ENCODE assay signal across 26 cellular contexts in the genomic region with DNA sequence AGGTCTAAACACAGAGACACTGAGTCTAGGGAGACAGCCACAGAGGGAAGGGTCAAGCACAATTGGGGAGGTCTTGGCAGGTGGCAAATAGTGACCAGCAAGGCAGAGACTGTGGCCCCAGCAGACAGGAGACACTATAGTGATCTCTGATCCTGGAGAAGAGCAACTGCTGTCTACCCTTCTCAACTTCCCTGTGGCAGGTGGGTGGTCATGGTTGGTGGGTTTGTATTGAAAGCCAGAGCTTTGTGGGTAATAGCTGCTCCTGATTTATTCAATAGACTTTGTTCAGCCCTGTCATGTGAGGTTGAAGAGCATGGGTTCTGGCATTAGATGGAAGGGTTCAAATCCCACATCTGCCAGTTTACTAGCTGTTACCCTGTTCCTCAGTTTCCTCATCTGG.
"Had no signal": no experiment of that assay in that cellular context is flagged by ENCODE, and none has a peak within 500 bp of the region (broad histone marks: within the 10 kb centered on the region; RNA-seq: fewer than 3 reads in every experiment).

No MANE protein-coding gene starts in this region.

- H3K9me3 ChIP-seq: breast epithelium, colonic mucosa, esophagus muscularis mucosa, gastrocnemius medialis, sigmoid colon, suprapubic skin, transverse colon, uterus had no signal

- H3K4me1 ChIP-seq: breast epithelium, colonic mucosa, gastrocnemius medialis, left lung, suprapubic skin, transverse colon, uterus had no signal

- H3K4me3 ChIP-seq: colonic mucosa, esophagus muscularis mucosa, gastrocnemius medialis, left lung, lung, sigmoid colon, smooth muscle cell, stomach, suprapubic skin, transverse colon, uterus had no signal

- H3K4me1 Mint-ChIP-seq: activated CD4-positive, alpha-beta T cell treated with anti-CD3 and anti-CD28 coated beads, Interleukin-2, amount 10 ng/mL, durations not matched to agents 7 days and 5 days; natural killer cell had no signal

- H3K4me3 Mint-ChIP-seq: activated CD4-positive, alpha-beta T cell treated with anti-CD3 and anti-CD28 coated beads, Interleukin-2, amount 10 ng/mL, durations not matched to agents 7 days and 5 days; effector memory CD8-positive, alpha-beta T cell; natural killer cell; stimulated activated memory B cell treated with anti-CD40 and anti-IgM and Interleukin-4, amounts not matched to agents 10 μg/mL and 1 μg/mL and 100 μg/mL, for 72 hours had no signal

- H3K36me3 Mint-ChIP-seq: activated naive CD4-positive, alpha-beta T cell treated with anti-CD3 and anti-CD28 coated beads, Interleukin-2, amount 50 U/mL, for 72 hours; natural killer cell; stimulated activated memory B cell treated with anti-CD40 and anti-IgM and Interleukin-4, amounts not matched to agents 10 μg/mL and 1 μg/mL and 100 μg/mL, for 72 hours had no signal

- ATAC-seq: activated naive CD4-positive, alpha-beta T cell treated with anti-CD3 and anti-CD28 coated beads, Interleukin-2, amount 50 U/mL, for 72 hours; effector memory CD8-positive, alpha-beta T cell; gastrocnemius medialis; left lung; natural killer cell; stimulated activated memory B cell treated with anti-CD40 and anti-IgM and Interleukin-4, amounts not matched to agents 10 μg/mL and 1 μg/mL and 100 μg/mL, for 72 hours had no signal

- H3K27me3 ChIP-seq: breast epithelium, colonic mucosa, esophagus muscularis mucosa, gastrocnemius medialis, transverse colon, uterus had no signal

- H3K9me3 Mint-ChIP-seq: activated CD4-positive, alpha-beta T cell treated with anti-CD3 and anti-CD28 coated beads, Interleukin-2, amount 10 ng/mL, durations not matched to agents 7 days and 5 days; activated naive CD4-positive, alpha-beta T cell treated with anti-CD3 and anti-CD28 coated beads, Interleukin-2, amount 50 U/mL, for 72 hours; effector memory CD8-positive, alpha-beta T cell; natural killer cell; stimulated activated memory B cell treated with anti-CD40 and anti-IgM and Interleukin-4, amounts not matched to agents 10 μg/mL and 1 μg/mL and 100 μg/mL, for 72 hours had no signal

- H3K27ac ChIP-seq: colonic mucosa, esophagus muscularis mucosa, gastrocnemius medialis, left lung, sigmoid colon, stomach, suprapubic skin, transverse colon, uterus, WERI-Rb-1 had no signal

- H3K27ac Mint-ChIP-seq: activated CD4-positive, alpha-beta T cell treated with anti-CD3 and anti-CD28 coated beads, Interleukin-2, amount 10 ng/mL, durations not matched to agents 7 days and 5 days; activated naive CD4-positive, alpha-beta T cell treated with anti-CD3 and anti-CD28 coated beads, Interleukin-2, amount 50 U/mL, for 72 hours; effector memory CD8-positive, alpha-beta T cell; natural killer cell; progenitor cell of endocrine pancreas; stimulated activated memory B cell treated with anti-CD40 and anti-IgM and Interleukin-4, amounts not matched to agents 10 μg/mL and 1 μg/mL and 100 μg/mL, for 72 hours had no signal

- H3K36me3 ChIP-seq: breast epithelium, colonic mucosa, esophagus muscularis mucosa, gastrocnemius medialis, left lung, sigmoid colon, stomach, suprapubic skin, transverse colon, uterus, WERI-Rb-1 had no signal

- DNase-seq: activated CD4-positive, alpha-beta T cell treated with anti-CD3 and anti-CD28 coated beads, Interleukin-2, amount 10 ng/mL, durations not matched to agents 7 days and 5 days; activated CD4-positive, CD25-positive, alpha-beta regulatory T cell treated with anti-CD3 and anti-CD28 coated beads, Interleukin-2, amount 50 U/mL, for 72 hours; activated T-cell treated with anti-CD3 and anti-CD28 coated beads, Interleukin-2, amount 50 U/mL, for 1 hour; aorta; colonic mucosa; dorsolateral prefrontal cortex; effector memory CD8-positive, alpha-beta T cell; gastrocnemius medialis; islet precursor cell; left lung; natural killer cell; retina; sigmoid colon; stimulated activated CD4-positive, alpha-beta T cell treated with anti-CD3 and anti-CD28 coated beads, Interleukin-15, amount 100 ng/mL, for 24 hours; stomach; transverse colon; uterus; WERI-Rb-1 had no signal
